In the genomic region with DNA sequence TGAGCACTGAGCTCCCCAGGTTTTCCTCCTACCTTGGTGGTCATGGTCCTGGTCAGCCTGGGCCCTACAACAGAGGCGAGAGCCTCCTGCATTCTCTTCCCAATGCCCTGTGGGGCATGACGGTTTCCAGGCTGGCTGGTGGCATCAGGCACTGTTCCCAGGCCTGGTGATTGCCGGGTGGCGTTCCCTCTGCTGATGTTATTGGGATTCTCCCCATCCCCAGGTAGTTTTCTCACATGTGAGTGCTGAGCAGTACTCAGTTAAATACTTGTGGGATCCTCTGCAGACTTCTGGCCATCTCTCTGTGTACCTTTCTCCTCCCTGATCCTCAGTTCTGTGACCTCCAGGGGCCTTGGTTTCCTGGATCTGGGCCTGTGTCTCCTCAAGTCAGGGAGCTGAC, we compare ENCODE assay signal across 30 cellular contexts. TPM values are rescaled to one million over a fixed set of nuclear protein-coding genes. Genes with fewer than 3 reads are reported as not detected.
"Had no signal": no experiment of that assay in that cellular context is flagged by ENCODE, and none has a peak within 500 bp of the region (broad histone marks: within the 10 kb centered on the region; RNA-seq: fewer than 3 reads in every experiment).

No MANE protein-coding gene starts in this region.

- H3K4me1 ChIP-seq: colonic mucosa, psoas muscle, uterus had no signal

- H3K9ac ChIP-seq: neural progenitor cell had no signal

- FAIRE-seq: endometrium, frontal cortex had no signal

- H3K27ac ChIP-seq: colonic mucosa, neural progenitor cell, psoas muscle, sigmoid colon, suprapubic skin, transverse colon, upper lobe of right lung, uterus had no signal

- DNase-seq: colonic mucosa; dermis blood vessel endothelial cell; effector memory CD4-positive, alpha-beta T cell; erythroblast; esophagus squamous epithelium; hypothalamus; immature natural killer cell; islet precursor cell; kidney glomerular epithelial cell; left colon; mucosa of descending colon; naive thymus-derived CD4-positive, alpha-beta T cell; psoas muscle; right cardiac atrium; sigmoid colon; spleen; stimulated activated CD4-positive, alpha-beta T cell treated with anti-CD3 and anti-CD28 coated beads, Interleukin-4, amount 100 ng/mL, for 4 hours; transverse colon; upper lobe of right lung; uterus had no signal

- H3K4me2 ChIP-seq: neural progenitor cell had no signal

- ATAC-seq: left colon; mucosa of descending colon; naive thymus-derived CD4-positive, alpha-beta T cell; psoas muscle; right cardiac atrium; stimulated activated memory B cell treated with anti-CD40 and anti-IgM and Interleukin-4, amounts not matched to agents 10 μg/mL and 1 μg/mL and 100 μg/mL, for 72 hours; upper lobe of right lung had no signal

- H3K27me3 ChIP-seq: colonic mucosa, esophagus squamous epithelium, neural progenitor cell, sigmoid colon, spleen, suprapubic skin, transverse colon, upper lobe of right lung, uterus had no signal

- H3K36me3 ChIP-seq: colonic mucosa, neural progenitor cell, transverse colon, uterus had no signal

- H3K4me3 ChIP-seq: colonic mucosa, esophagus squamous epithelium, lung, mucosa of descending colon, neural progenitor cell, psoas muscle, sigmoid colon, spleen, suprapubic skin, transverse colon, upper lobe of right lung, uterus had no signal

- H3K9me3 ChIP-seq: colonic mucosa, esophagus squamous epithelium, mucosa of descending colon, psoas muscle, sigmoid colon, spleen, suprapubic skin, transverse colon, upper lobe of right lung, uterus had no signal

RNA-seq across cellular contexts. Expression of a gene that starts 16.0 kb away (rescaled TPM):
- polyA plus RNA-seq: immature natural killer cell; naive thymus-derived CD4-positive, alpha-beta T cell had no signal

RNA-seq across cellular contexts. Expression of a gene that starts 52.2 kb away (rescaled TPM):
- total RNA-seq: chondrocyte, dermis blood vessel endothelial cell, fibroblast of villous mesenchyme, frontal cortex, osteocyte, skeletal muscle tissue had no signal
- polyA plus RNA-seq: immature natural killer cell; naive thymus-derived CD4-positive, alpha-beta T cell had no signal
